In the genomic region with DNA sequence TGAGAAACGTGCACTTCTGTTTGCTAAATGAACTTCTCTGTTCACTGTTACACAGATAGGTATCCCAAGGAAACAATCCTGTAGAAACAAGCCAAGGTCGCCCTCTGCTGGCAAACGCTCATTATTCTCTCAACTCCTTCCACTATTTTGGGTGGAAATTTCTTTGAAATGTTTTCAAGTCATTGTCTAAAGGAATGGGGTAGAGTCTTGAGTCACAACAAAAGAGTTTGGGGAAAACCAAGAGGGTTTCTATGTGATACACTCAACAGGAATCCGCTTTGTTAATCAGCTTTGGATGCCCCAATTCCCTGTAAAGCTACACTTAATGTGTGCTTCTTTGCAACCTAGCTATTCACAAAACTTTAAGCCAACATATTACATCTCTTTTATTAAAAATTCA, we compare ENCODE assay signal across 9 cellular contexts. TPM values are rescaled to one million over a fixed set of nuclear protein-coding genes. Genes with fewer than 3 reads are reported as not detected.
DNase-seq lines count a peak whose midpoint lies in the region; ATAC-seq and TF ChIP-seq lines count a peak whose summit lies in the region.
"Had no signal": no experiment of that assay in that cellular context is flagged by ENCODE, and none has a peak within 500 bp of the region (broad histone marks: within the 10 kb centered on the region; RNA-seq: fewer than 3 reads in every experiment).

No MANE protein-coding gene starts in this region.

- no peak overlapping the region for H3K9ac ChIP-seq in endodermal cell (ENCODE audit: extremely low read depth, low read length, poor library complexity, severe bottlenecking)

- no peaks in the 10 kb centered on the region for H3K9me3 Mint-ChIP-seq in activated CD8-positive, alpha-beta T cell treated with anti-CD3 and anti-CD28 coated beads, Interleukin-2, amount 10 ng/mL, durations not matched to agents 7 days and 5 days (ENCODE audit: insufficient read depth)
- no peaks in the 10 kb centered on the region for H3K9me3 Mint-ChIP-seq in endodermal cell
- H3K9me3 Mint-ChIP-seq in stimulated activated memory B cell treated with anti-CD40 and anti-IgM and Interleukin-4, amounts not matched to agents 10 μg/mL and 1 μg/mL and 100 μg/mL, for 72 hours, result no peaks in the 10 kb centered on the region
- H3K9me3 Mint-ChIP-seq: IgD-negative memory B cell had no signal

- no peak for ATAC-seq in activated CD8-positive, alpha-beta T cell treated with anti-CD3 and anti-CD28 coated beads, Interleukin-2, amount 10 ng/mL, durations not matched to agents 7 days and 5 days
- ATAC-seq in stimulated activated memory B cell treated with anti-CD40 and anti-IgM and Interleukin-4, amounts not matched to agents 10 μg/mL and 1 μg/mL and 100 μg/mL, for 72 hours, result peak; percentile 64
- ATAC-seq in GM19035 (IDR thresholded peaks at IDR 0.05; ENCODE audit: unreplicated experiment), result no peak

- 0 to 4% methylated on average over 1 to 4 of the region's 4 CpGs for WGBS in endodermal cell (ENCODE audit: insufficient coverage in 1 of 2, insufficient read length in 1 of 2), 2 experiments

- TF ChIP-seq CTCF in HEK293 (tag by site-specific recombination; IDR thresholded peaks at IDR 0.05) (no peak), endodermal cell (conservative IDR thresholded peaks at IDR 0.05) (peak; percentile 89)

- peaks cover 6% of the 10 kb centered on the region for H3K4me1 Mint-ChIP-seq in activated CD8-positive, alpha-beta T cell treated with anti-CD3 and anti-CD28 coated beads, Interleukin-2, amount 10 ng/mL, durations not matched to agents 7 days and 5 days (ENCODE audit: low read depth)
- H3K4me1 Mint-ChIP-seq in endodermal cell, result no peaks in the 10 kb centered on the region
- H3K4me1 Mint-ChIP-seq in stimulated activated memory B cell treated with anti-CD40 and anti-IgM and Interleukin-4, amounts not matched to agents 10 μg/mL and 1 μg/mL and 100 μg/mL, for 72 hours, result peaks cover under 1% of the 10 kb centered on the region

- POLR2A ChIA-PET in HEK293 (lab: Yijun Ruan, JAX), result no interaction called here
- POLR2A ChIA-PET in activated CD8-positive, alpha-beta T cell treated with anti-CD3 and anti-CD28 coated beads, Interleukin-2, amount 10 ng/mL, durations not matched to agents 7 days and 5 days (lab: Charles Lee), result no interaction called here

- H3K36me3 Mint-ChIP-seq in activated CD8-positive, alpha-beta T cell treated with anti-CD3 and anti-CD28 coated beads, Interleukin-2, amount 10 ng/mL, durations not matched to agents 7 days and 5 days (ENCODE audit: low read depth), result no peaks in the 10 kb centered on the region
- H3K36me3 Mint-ChIP-seq in endodermal cell (ENCODE audit: low read depth), result no peaks in the 10 kb centered on the region
- H3K36me3 Mint-ChIP-seq in stimulated activated memory B cell treated with anti-CD40 and anti-IgM and Interleukin-4, amounts not matched to agents 10 μg/mL and 1 μg/mL and 100 μg/mL, for 72 hours, result no peaks in the 10 kb centered on the region
- H3K36me3 Mint-ChIP-seq: IgD-negative memory B cell had no signal

- H3K27ac ChIP-seq in HEK293 (ENCODE audit: extremely low read depth, low read depth, low read length), result no peak overlapping the region
- no peak overlapping the region for H3K27ac ChIP-seq in endodermal cell (ENCODE audit: low read depth, low read length)

- DNase-seq in CD1c-positive myeloid dendritic cell (ENCODE audit: extremely low spot score) (peak; percentile 70), NCI-H82 (lab: John Stamatoyannopoulos, UW) (peak; percentile 86), endodermal cell (peak; percentile 88), mucosa of gallbladder (ENCODE audit: low spot score) (peak; percentile 75)
- peak; percentile 81 for DNase-seq in activated CD8-positive, alpha-beta T cell treated with anti-CD3 and anti-CD28 coated beads, Interleukin-2, amount 10 ng/mL, durations not matched to agents 7 days and 5 days

- H3K9me3 ChIP-seq in HEK293 (ENCODE audit: control insufficient read depth, insufficient read depth, low read depth, low read length) (no peaks in the 10 kb centered on the region), endodermal cell (ENCODE audit: control insufficient read depth, low read length) (no peaks in the 10 kb centered on the region)

- CTCF ChIA-PET in HEK293 (lab: Yijun Ruan, JAX), result interaction anchor here (0.6 to 11.9 kb wide), 32 partner anchors 8 to 800 kb away, joined by 3 to 165 read pairs (median 4); no protein-coding TSS in a partner anchor
- CTCF ChIA-PET in activated CD8-positive, alpha-beta T cell treated with anti-CD3 and anti-CD28 coated beads, Interleukin-2, amount 10 ng/mL, durations not matched to agents 7 days and 5 days (lab: Charles Lee), result interaction anchor here (0.6 to 5.2 kb wide), 17 partner anchors 10 to 796 kb away, joined by 3 to 27 read pairs (median 5); a partner anchor contains a TSS

- H3K27me3 Mint-ChIP-seq in activated CD8-positive, alpha-beta T cell treated with anti-CD3 and anti-CD28 coated beads, Interleukin-2, amount 10 ng/mL, durations not matched to agents 7 days and 5 days (ENCODE audit: low read depth), result peaks cover 13% of the 10 kb centered on the region
- peaks cover 3% of the 10 kb centered on the region for H3K27me3 Mint-ChIP-seq in endodermal cell (ENCODE audit: insufficient read depth)
- peaks cover 8% of the 10 kb centered on the region for H3K27me3 Mint-ChIP-seq in stimulated activated memory B cell treated with anti-CD40 and anti-IgM and Interleukin-4, amounts not matched to agents 10 μg/mL and 1 μg/mL and 100 μg/mL, for 72 hours

- H3K27ac Mint-ChIP-seq in activated CD8-positive, alpha-beta T cell treated with anti-CD3 and anti-CD28 coated beads, Interleukin-2, amount 10 ng/mL, durations not matched to agents 7 days and 5 days, result no peak overlapping the region
- H3K27ac Mint-ChIP-seq in endodermal cell, result no peak overlapping the region
- H3K27ac Mint-ChIP-seq in stimulated activated memory B cell treated with anti-CD40 and anti-IgM and Interleukin-4, amounts not matched to agents 10 μg/mL and 1 μg/mL and 100 μg/mL, for 72 hours, result no peak overlapping the region
- H3K27ac Mint-ChIP-seq: IgD-negative memory B cell had no signal

- H3K4me3 ChIP-seq in HEK293 (ENCODE audit: low read depth, low read length) (no peak overlapping the region), endodermal cell (ENCODE audit: low read length) (no peak overlapping the region)

- H3K27me3 ChIP-seq in endodermal cell (ENCODE audit: control insufficient read depth, insufficient read depth, low read length, poor library complexity, severe bottlenecking), result peaks cover 10% of the 10 kb centered on the region

- H3K4me1 ChIP-seq in HEK293 (ENCODE audit: control insufficient read depth, insufficient read depth, low read length) (no peaks in the 10 kb centered on the region), endodermal cell (ENCODE audit: control insufficient read depth, insufficient read depth, low read length) (no peaks in the 10 kb centered on the region)

- no peak overlapping the region for H3K4me3 Mint-ChIP-seq in activated CD8-positive, alpha-beta T cell treated with anti-CD3 and anti-CD28 coated beads, Interleukin-2, amount 10 ng/mL, durations not matched to agents 7 days and 5 days
- H3K4me3 Mint-ChIP-seq in endodermal cell, result no peak overlapping the region
- H3K4me3 Mint-ChIP-seq in stimulated activated memory B cell treated with anti-CD40 and anti-IgM and Interleukin-4, amounts not matched to agents 10 μg/mL and 1 μg/mL and 100 μg/mL, for 72 hours, result no peak overlapping the region
- H3K4me3 Mint-ChIP-seq: IgD-negative memory B cell had no signal

- no peaks in the 10 kb centered on the region for H3K36me3 ChIP-seq in HEK293 (ENCODE audit: control insufficient read depth in 2 of 2, insufficient read depth in 1 of 2, low read length in 2 of 2)
- no peaks in the 10 kb centered on the region for H3K36me3 ChIP-seq in endodermal cell (ENCODE audit: control insufficient read depth, insufficient read depth, low read length)

TF ChIP-seq in HEK293, 187 proteins besides CTCF, POLR2A, EP300 and RAD21 (continues in another document):
- TF ChIP-seq, protein P1, sequence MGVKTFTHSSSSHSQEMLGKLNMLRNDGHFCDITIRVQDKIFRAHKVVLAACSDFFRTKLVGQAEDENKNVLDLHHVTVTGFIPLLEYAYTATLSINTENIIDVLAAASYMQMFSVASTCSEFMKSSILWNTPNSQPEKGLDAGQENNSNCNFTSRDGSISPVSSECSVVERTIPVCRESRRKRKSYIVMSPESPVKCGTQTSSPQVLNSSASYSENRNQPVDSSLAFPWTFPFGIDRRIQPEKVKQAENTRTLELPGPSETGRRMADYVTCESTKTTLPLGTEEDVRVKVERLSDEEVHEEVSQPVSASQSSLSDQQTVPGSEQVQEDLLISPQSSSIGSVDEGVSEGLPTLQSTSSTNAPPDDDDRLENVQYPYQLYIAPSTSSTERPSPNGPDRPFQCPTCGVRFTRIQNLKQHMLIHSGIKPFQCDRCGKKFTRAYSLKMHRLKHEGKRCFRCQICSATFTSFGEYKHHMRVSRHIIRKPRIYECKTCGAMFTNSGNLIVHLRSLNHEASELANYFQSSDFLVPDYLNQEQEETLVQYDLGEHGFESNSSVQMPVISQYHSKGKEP (tag by site-specific recombination; IDR thresholded peaks at IDR 0.05), result no peak
- TF ChIP-seq ZNF10 (tag by site-specific recombination; IDR thresholded peaks at IDR 0.05) (no peak), KLF10 (tag by site-specific recombination; IDR thresholded peaks at IDR 0.05) (0 out of 2 replicates have a peak, but pooled peaks have one; percentile 21), ZNF221 (tag by site-specific recombination; IDR thresholded peaks at IDR 0.05; ENCODE audit: borderline replicate concordance) (no peak), ZNF391 (tag by site-specific recombination; IDR thresholded peaks at IDR 0.05; ENCODE audit: borderline replicate concordance, low read depth) (no peak), ZNF654 (tag by site-specific recombination; IDR thresholded peaks at IDR 0.05; ENCODE audit: low read depth) (peak; percentile 90)

RNA-seq across cellular contexts. Expression of a gene that starts 4.6 kb away (rescaled TPM):
- total RNA-seq in activated CD8-positive, alpha-beta T cell treated with anti-CD3 and anti-CD28 coated beads, Interleukin-2, amount 10 ng/mL, durations not matched to agents 7 days and 5 days, result 10 to 100 TPM; 35.0 to 37.2 TPM
- total RNA-seq in endodermal cell (10 to 100 TPM; 41.2 to 43.8 TPM), mucosa of gallbladder (20.9 TPM)
- 46.4 TPM for polyA plus RNA-seq in endodermal cell (2013, experiment 1 of 2)
- 42.3 TPM for polyA plus RNA-seq in endodermal cell (2013, experiment 2 of 2)

RNA-seq across cellular contexts. Expression of a gene that starts 16.9 kb away (rescaled TPM):
- total RNA-seq in activated CD8-positive, alpha-beta T cell treated with anti-CD3 and anti-CD28 coated beads, Interleukin-2, amount 10 ng/mL, durations not matched to agents 7 days and 5 days, result not detected
- total RNA-seq in endodermal cell, result not detected
- not detected for polyA plus RNA-seq in endodermal cell (2013, experiment 1 of 2)
- not detected for polyA plus RNA-seq in endodermal cell (2013, experiment 2 of 2)
- not detected for total RNA-seq in mucosa of gallbladder
- polyA plus RNA-seq: IgD-negative memory B cell had no signal

RNA-seq across cellular contexts. Expression of a gene that starts 44.7 kb away (rescaled TPM):
- 10 to 100 TPM; 53.8 to 57.1 TPM for total RNA-seq in activated CD8-positive, alpha-beta T cell treated with anti-CD3 and anti-CD28 coated beads, Interleukin-2, amount 10 ng/mL, durations not matched to agents 7 days and 5 days
- 10 to 100 TPM; 29.0 to 30.2 TPM for total RNA-seq in endodermal cell
- polyA plus RNA-seq in endodermal cell (2013, experiment 1 of 2), result 58.7 TPM
- polyA plus RNA-seq in endodermal cell (2013, experiment 2 of 2), result 59.5 TPM
- total RNA-seq in mucosa of gallbladder, result 21.9 TPM
